In the genomic region with DNA sequence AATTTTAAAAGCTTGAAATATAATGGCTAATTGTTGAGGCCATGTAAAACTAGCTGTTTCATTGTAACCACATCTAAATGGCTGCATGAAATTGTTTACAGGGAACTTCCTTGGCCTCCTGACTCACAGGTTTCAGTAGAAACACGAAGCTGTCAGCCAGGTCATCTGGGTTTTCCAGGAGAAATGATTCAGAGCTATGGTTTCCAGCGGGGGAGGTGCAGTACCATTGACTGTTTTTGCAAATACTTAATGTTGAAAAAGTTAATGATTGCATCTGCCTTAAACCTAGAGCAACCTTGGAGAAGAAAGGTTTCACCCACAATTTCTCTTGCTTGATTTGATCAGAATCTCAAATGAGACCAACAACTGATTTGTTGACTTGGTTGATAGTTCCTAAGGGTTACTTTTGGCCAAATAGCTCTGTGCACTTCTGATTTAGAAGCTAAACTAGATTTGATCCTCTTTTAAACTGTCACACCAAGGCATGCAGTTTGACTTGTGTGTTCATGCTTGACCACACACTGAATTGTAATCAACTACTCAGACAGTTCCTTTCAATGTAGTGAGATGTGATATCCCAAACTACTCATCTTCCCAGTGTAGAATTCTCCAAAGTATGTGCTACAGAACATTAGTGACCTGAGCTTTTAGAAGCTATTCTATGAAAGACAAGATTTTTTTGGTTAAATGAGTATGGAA, we compare ENCODE assay signal across 9 cellular contexts.
DNase-seq lines count a peak whose midpoint lies in the region; ATAC-seq, FAIRE-seq and TF ChIP-seq lines count a peak whose summit lies in the region.
"Had no signal": no experiment of that assay in that cellular context is flagged by ENCODE, and none has a peak within 500 bp of the region (broad histone marks: within the 10 kb centered on the region; RNA-seq: fewer than 3 reads in every experiment).

No MANE protein-coding gene starts in this region.

- H3K36me3 ChIP-seq in hepatocyte (replicated peaks; ENCODE audit: insufficient read depth, low read depth): no peaks in the 10 kb centered on the region

- H3K79me2 ChIP-seq in hepatocyte: no peaks in the 10 kb centered on the region

- no peak overlapping the region for H3K4me3 Mint-ChIP-seq in HFFc6
- H3K4me3 Mint-ChIP-seq: CD4-positive, CD25-positive, alpha-beta regulatory T cell had no signal

- TF ChIP-seq CTCF in AG10803 (conservative IDR thresholded peaks at IDR 0.05; ENCODE audit: low read length) (no peak), hepatocyte (IDR thresholded peaks at IDR 0.05; ENCODE audit: poor library complexity) (no peak), dorsolateral prefrontal cortex (IDR thresholded peaks at IDR 0.05 in 54 of 56, conservative IDR thresholded peaks at IDR 0.05 in 2 of 56; ENCODE audit: low read depth in 1 of 56, partially characterized antibody in 56 of 56) (no peak), HFFc6 (IDR thresholded peaks at IDR 0.05) (no peak)

- no peaks in the 10 kb centered on the region for H3K27me3 Mint-ChIP-seq in HFFc6 (ENCODE audit: insufficient read depth)
- H3K27me3 Mint-ChIP-seq: CD4-positive, CD25-positive, alpha-beta regulatory T cell had no signal

- H3K4me3 ChIP-seq in AG10803 (ENCODE audit: low read length): no peak overlapping the region
- H3K4me3 ChIP-seq in hepatocyte: no peak overlapping the region
- H3K4me3 ChIP-seq in dorsolateral prefrontal cortex: no peak overlapping the region

- H3K27ac Mint-ChIP-seq in HFFc6: no peak overlapping the region
- H3K27ac Mint-ChIP-seq: CD4-positive, CD25-positive, alpha-beta regulatory T cell had no signal

- no peaks in the 10 kb centered on the region for H3K4me1 Mint-ChIP-seq in HFFc6 (ENCODE audit: low read depth)
- H3K4me1 Mint-ChIP-seq: CD4-positive, CD25-positive, alpha-beta regulatory T cell had no signal

- H2AFZ ChIP-seq in hepatocyte: no peak overlapping the region

- H3K9me3 Mint-ChIP-seq in HFFc6: peaks cover 34% of the 10 kb centered on the region

- H4K20me1 ChIP-seq in hepatocyte (ENCODE audit: insufficient read depth, poor library complexity, severe bottlenecking): no peaks in the 10 kb centered on the region

- H3K9me2 ChIP-seq in hepatocyte (replicated peaks; ENCODE audit: insufficient read depth): no peaks in the 10 kb centered on the region

- H3K27me3 ChIP-seq in hepatocyte (no peaks in the 10 kb centered on the region), dorsolateral prefrontal cortex (no peaks in the 10 kb centered on the region)

- no peak for FAIRE-seq in frontal cortex (lab: Jason Lieb, UNC)

- H3K4me2 ChIP-seq in hepatocyte: no peak overlapping the region

- WGBS in hepatocyte (ENCODE audit: low lambda C conversion rate, missing lambda C conversion rate): 37% methylated on average over 2 of the region's 2 CpGs

- ATAC-seq in GM19468 (IDR thresholded peaks at IDR 0.05; ENCODE audit: extremely low read depth, unreplicated experiment): peak; percentile 41
- ATAC-seq in GM19324 (IDR thresholded peaks at IDR 0.05; ENCODE audit: low FRiP score, unreplicated experiment): no peak

- peak overlapping the region; percentile 46 for H3K27ac ChIP-seq in hepatocyte
- no peak overlapping the region for H3K27ac ChIP-seq in dorsolateral prefrontal cortex

- H3K4me1 ChIP-seq in hepatocyte (ENCODE audit: insufficient read depth): peaks cover 6% of the 10 kb centered on the region

- no peaks in the 10 kb centered on the region for H3K9me3 ChIP-seq in hepatocyte (ENCODE audit: low read depth)

- peak; percentile 1 for DNase-seq in AG10803 (ENCODE audit: low read depth)
- peak; percentile 93 for DNase-seq in M059J (ENCODE audit: low read depth)
- DNase-seq in hepatocyte (ENCODE audit: low spot score): peak; percentile 69
- DNase-seq in frontal cortex (ENCODE audit: low spot score in 2 of 2): no peak
- no peak for DNase-seq in dorsolateral prefrontal cortex
- DNase-seq in HFFc6: no peak
- DNase-seq: CD4-positive, CD25-positive, alpha-beta regulatory T cell had no signal

- intact Hi-C loops in dorsolateral prefrontal cortex (cut with DNase I): no loop called here

- no peaks in the 10 kb centered on the region for H3K36me3 Mint-ChIP-seq in HFFc6 (ENCODE audit: low read depth)
- H3K36me3 Mint-ChIP-seq: CD4-positive, CD25-positive, alpha-beta regulatory T cell had no signal

Comparison
In these comparisons a context has a peak if more than half of its experiments do, and no peak if none do; other contexts are left out.
1. DNase-seq: peak in AG10803 (single experiment), M059J (single experiment) and hepatocyte (single experiment); none in frontal cortex (0 of 2), dorsolateral prefrontal cortex (0 of 10) and HFFc6 (single experiment).